ENCODE assay signal across 8 cellular contexts in the genomic region with DNA sequence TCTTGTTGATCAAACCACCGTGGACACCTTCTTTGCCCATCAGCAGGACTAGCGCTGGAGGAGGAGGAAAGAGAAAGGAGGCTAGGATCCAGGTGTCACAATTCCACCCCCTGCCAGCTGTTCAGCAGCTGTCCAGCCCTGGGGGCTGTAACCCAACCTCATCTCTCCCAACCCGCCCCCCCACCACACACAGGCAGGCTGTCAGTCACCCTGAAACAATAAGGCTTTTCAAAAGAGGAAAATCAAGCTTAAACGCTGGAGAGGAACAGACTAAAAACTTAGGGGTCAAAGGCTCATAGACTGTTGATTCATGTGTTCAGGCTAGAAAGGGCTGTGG. TPM values are rescaled to one million over a fixed set of nuclear protein-coding genes. Genes with fewer than 3 reads are reported as not detected.
DNase-seq lines count a peak whose midpoint lies in the region; ATAC-seq and TF ChIP-seq lines count a peak whose summit lies in the region.

No MANE protein-coding gene starts in this region.

- H3K27me3 ChIP-seq in Panc1 (ENCODE audit: control insufficient read depth, insufficient read depth, low read length) (no peaks in the 10 kb centered on the region), rectal smooth muscle tissue (ENCODE audit: control insufficient read depth, insufficient read depth, low read length) (no peaks in the 10 kb centered on the region), thyroid gland (no peaks in the 10 kb centered on the region)

- H3K4me1 ChIP-seq in ES-I3 (ENCODE audit: insufficient read depth, low read length) (peaks cover 20% of the 10 kb centered on the region), Panc1 (ENCODE audit: control insufficient read depth, insufficient read depth, low read length) (peaks cover 33% of the 10 kb centered on the region), rectal smooth muscle tissue (ENCODE audit: control insufficient read depth, insufficient read depth, low read length) (peaks cover 25% of the 10 kb centered on the region), thyroid gland (peaks cover 17 to 40% of the 10 kb centered on the region in 2 donors)

- intact Hi-C loops in Panc1 (cut with micrococcal nuclease; ENCODE audit: unreplicated experiment) (no loop called here), thyroid gland (cut with DNase I) (no loop called here)

- DNase-seq in Panc1 (ENCODE audit: low read depth, low spot score) (no peak), epithelial cell of prostate (ENCODE audit: low read depth, low spot score) (no peak), thyroid gland (no peak), hippocampal formation (lab: John Stamatoyannopoulos, UW) (no peak)
- DNase-seq in stimulated activated CD4-positive, alpha-beta T cell treated with anti-CD3 and anti-CD28 coated beads, Interleukin-2, amount 100 ng/mL, for 24 hours = no peak

- POLR2A ChIA-PET in Panc1 (lab: Charles Lee) = no interaction called here

- whole genome bisulfite sequencing in thyroid gland, 2 donors = 53 to 61% methylated on average over 4 of the region's 4 CpGs

- H3K4me3 ChIP-seq in Panc1 (ENCODE audit: low read depth in 2 of 2, low read length in 2 of 2) = peak overlapping the region; percentile 83 to 85
- peak overlapping the region; percentile 98 for H3K4me3 ChIP-seq in rectal smooth muscle tissue (ENCODE audit: low read length)
- H3K4me3 ChIP-seq in thyroid gland (replicated peaks in 1 of 3) = no peak overlapping the region

- H3K9me3 ChIP-seq in ES-I3 (ENCODE audit: control insufficient read depth, insufficient read depth, low read length) = no peaks in the 10 kb centered on the region
- no peaks in the 10 kb centered on the region for H3K9me3 ChIP-seq in Panc1 (ENCODE audit: control insufficient read depth, insufficient read depth, low read depth, low read length)
- no peaks in the 10 kb centered on the region for H3K9me3 ChIP-seq in thyroid gland

- CTCF ChIA-PET in Panc1 (lab: Charles Lee) = interaction anchor here (0.6 kb wide), 1 partner anchor 21 kb away, joined by 4 read pairs; no protein-coding TSS in a partner anchor

- in situ Hi-C loops in Panc1 (cut with HindIII; ENCODE audit: low pct_unique_long_range_greater_than_20kb, low sequenced_read_pairs) = no loop called here

- peak overlapping the region; percentile 94 for H3K27ac ChIP-seq in Panc1 (ENCODE audit: low read length)
- peak overlapping the region; percentile 99 for H3K27ac ChIP-seq in epithelial cell of prostate
- H3K27ac ChIP-seq in rectal smooth muscle tissue (ENCODE audit: low read depth, low read length) = peak overlapping the region; percentile 99
- no peak overlapping the region for H3K27ac ChIP-seq in thyroid gland

- no peak for TF ChIP-seq POLR2A in thyroid gland (IDR thresholded peaks at IDR 0.05)

- H3K36me3 ChIP-seq in ES-I3 (ENCODE audit: insufficient read depth, low read length) (peaks cover 9% of the 10 kb centered on the region), Panc1 (ENCODE audit: control insufficient read depth, insufficient read depth, low read length) (peaks cover 10% of the 10 kb centered on the region), rectal smooth muscle tissue (ENCODE audit: control insufficient read depth, insufficient read depth, low read length) (peaks cover 35% of the 10 kb centered on the region), thyroid gland (peaks cover 7% of the 10 kb centered on the region in 2 donors)

- H3K9ac ChIP-seq in ES-I3 (ENCODE audit: low read depth, low read length) (0 out of 2 replicates have a peak overlapping the region, but pooled peaks have one; percentile 76), rectal smooth muscle tissue (ENCODE audit: low read length) (no peak overlapping the region)

- no peak for TF ChIP-seq CTCF in Panc1 (IDR thresholded peaks at IDR 0.05)
- no peak for TF ChIP-seq CTCF in thyroid gland (IDR thresholded peaks at IDR 0.05)

- ATAC-seq in Panc1 (no peak), HG02610 (IDR thresholded peaks at IDR 0.05; ENCODE audit: unreplicated experiment) (no peak)

- no TSS peak for BruUV-seq in Panc1 (replicated peaks; lab: Mats Ljungman, UMichigan)

RNA-seq across cellular contexts. Expression of a gene that starts 2.4 kb away (rescaled TPM):
- total RNA-seq in Panc1 (2021; ENCODE audit: unreplicated experiment) (1,074 TPM), thyroid gland (100 to 1,000 TPM; 228 to 606 (median 328) TPM)
- polyA plus RNA-seq in Panc1 (2012; ENCODE audit: insufficient read length) = 3,457 TPM

RNA-seq across cellular contexts. Expression of a gene that starts 5.0 kb away (rescaled TPM):
- total RNA-seq in Panc1 (2021; ENCODE audit: unreplicated experiment) (23.4 TPM), thyroid gland (1 to 10 TPM in 3 of 4 donors, not detected in 1; 5.4 to 8.8 (median 5.5) TPM)
- 45.8 TPM for polyA plus RNA-seq in Panc1 (2012; ENCODE audit: insufficient read length)

RNA-seq across cellular contexts. Expression of a gene that starts 5.8 kb away (rescaled TPM):
- 95.8 TPM for total RNA-seq in Panc1 (2021; ENCODE audit: unreplicated experiment)
- 113 TPM for polyA plus RNA-seq in Panc1 (2012; ENCODE audit: insufficient read length)
- 10 to 100 TPM; 47.1 to 77.0 (median 67.2) TPM for total RNA-seq in thyroid gland

RNA-seq across cellular contexts. Expression of a gene that starts 6.1 kb away (rescaled TPM):
- total RNA-seq in Panc1 (2021; ENCODE audit: unreplicated experiment) (65.9 TPM), thyroid gland (10 to 100 TPM; 29.3 to 62.4 (median 48.4) TPM)
- 85.2 TPM for polyA plus RNA-seq in Panc1 (2012; ENCODE audit: insufficient read length)

RNA-seq across cellular contexts. Expression of a gene that starts 13.8 kb away (rescaled TPM):
- total RNA-seq in Panc1 (2021; ENCODE audit: unreplicated experiment) = 0.15 TPM
- polyA plus RNA-seq in Panc1 (2012; ENCODE audit: insufficient read length) = 0.52 TPM
- total RNA-seq in thyroid gland = not detected

Comparison
In these comparisons a context has a peak if more than half of its experiments do, and no peak if none do; other contexts are left out.
1. H3K27ac ChIP-seq: peak in Panc1 (single experiment), epithelial cell of prostate (single experiment) and rectal smooth muscle tissue (single experiment); none in thyroid gland (0 of 3).
2. H3K4me3 ChIP-seq: peak in Panc1 (2 of 2) and rectal smooth muscle tissue (single experiment); none in thyroid gland (0 of 3).